ENCODE assay signal across 21 cellular contexts in the genomic region with DNA sequence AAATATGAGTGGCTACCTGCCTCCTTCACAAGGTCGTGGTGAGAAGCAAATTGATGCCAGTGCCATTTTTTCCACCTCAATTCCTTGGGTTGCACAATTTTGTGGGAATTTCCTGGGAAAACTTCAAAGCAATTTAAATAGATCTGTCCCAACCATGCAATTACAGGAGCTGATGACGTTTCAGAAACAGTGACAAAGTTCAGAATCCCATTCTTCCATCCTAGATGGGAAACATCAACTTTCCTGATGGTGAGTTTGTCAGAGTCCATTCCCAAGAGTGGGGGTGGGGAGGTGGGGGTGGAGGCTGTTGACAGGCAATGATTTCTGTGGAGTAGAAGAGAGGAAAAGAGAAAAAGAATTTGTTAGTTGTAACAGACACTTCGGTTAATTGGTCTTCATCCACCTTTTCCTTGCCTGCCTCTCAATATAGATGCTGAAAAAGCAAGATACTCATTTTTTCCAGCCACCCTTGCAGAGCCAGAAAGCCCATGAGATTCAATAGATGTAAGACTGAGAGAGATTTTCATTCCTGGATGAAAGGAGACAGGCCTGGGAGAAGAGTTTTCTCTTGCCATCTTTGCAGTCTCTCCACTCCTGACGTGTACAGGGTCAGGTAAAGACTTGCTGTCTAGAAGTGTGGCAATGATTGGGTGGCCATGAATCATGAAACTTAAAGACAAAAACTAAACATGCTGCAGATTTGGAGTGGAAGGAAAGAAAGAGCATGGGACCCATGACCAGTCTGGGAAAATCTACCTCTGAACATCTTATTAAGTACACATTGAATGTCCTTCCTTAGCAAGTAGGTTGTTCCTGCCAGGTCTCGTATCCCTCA. TPM values are rescaled to one million over a fixed set of nuclear protein-coding genes. Genes with fewer than 3 reads are reported as not detected.
A peak's percentile ranks its signal among the peaks of the same experiment; 100 is the strongest.
DNase-seq lines count a peak whose midpoint lies in the region; ATAC-seq and TF ChIP-seq lines count a peak whose summit lies in the region.
"Had no signal": no experiment of that assay in that cellular context is flagged by ENCODE, and none has a peak within 500 bp of the region (broad histone marks: within the 10 kb centered on the region; RNA-seq: fewer than 3 reads in every experiment).

No MANE protein-coding gene starts in this region.

- H3K27me3 ChIP-seq in HCT116 (ENCODE audit: insufficient read depth, low read length) (no peaks in the 10 kb centered on the region), Panc1 (ENCODE audit: control insufficient read depth, insufficient read depth, low read length) (no peaks in the 10 kb centered on the region), psoas muscle (ENCODE audit: insufficient read depth in 3 of 3, low read length in 2 of 3) (no peaks in the 10 kb centered on the region), aorta (ENCODE audit: control insufficient read depth in 1 of 2, insufficient read depth in 2 of 2, low read length in 1 of 2) (no peaks in the 10 kb centered on the region)
- H3K27me3 ChIP-seq: neural progenitor cell, tibial nerve had no signal

- RAD21 ChIA-PET in HCT116 (lab: Charles Lee; ENCODE audit: low non-redundant PET in 1 of 2, low total read pairs in 2 of 2, uncharacterized antibody in 2 of 2, unreplicated experiment in 2 of 2): no interaction called here

- H3K4me3 ChIP-seq in HCT116 (replicated peaks in 1 of 2; ENCODE audit: low read depth in 1 of 2, low read length in 2 of 2): peak overlapping the region in 1 of 2 experiments; percentile 23; a peak in 2 of 4 replicates
- H3K4me3 ChIP-seq in Panc1 (ENCODE audit: low read depth in 2 of 2, low read length in 2 of 2): no peak overlapping the region
- peak overlapping the region; percentile 52 for H3K4me3 ChIP-seq in psoas muscle
- no peak overlapping the region for H3K4me3 ChIP-seq in aorta (ENCODE audit: low read length in 2 of 2)
- H3K4me3 ChIP-seq: neural progenitor cell, tibial nerve had no signal

- ATAC-seq in HCT116 (peak; percentile 12; the same call in 1 of the 2 replicates), Panc1 (no peak), esophagus mucosa (peak; percentile 67), psoas muscle (no peak), aorta (ENCODE audit: low FRiP score) (no peak), HG02870 (IDR thresholded peaks at IDR 0.05; ENCODE audit: unreplicated experiment) (no peak)
- ATAC-seq: activated CD8-positive, alpha-beta T cell treated with anti-CD3 and anti-CD28 coated beads for 36 hours; stimulated activated naive B cell treated with anti-CD40 and anti-IgM and Interleukin-4, amounts not matched to agents 10 μg/mL and 1 μg/mL and 100 μg/mL, for 72 hours had no signal

- DNase-seq in HCT116 (ENCODE audit: low read depth, low spot score) (no peak), Panc1 (ENCODE audit: low read depth, low spot score) (no peak), psoas muscle (no peak), DMS79 (lab: John Stamatoyannopoulos, UW) (no peak), aorta (no peak), C1 segment of cervical spinal cord (lab: John Stamatoyannopoulos, UW) (no peak)
- DNase-seq: activated CD4-positive, CD25-positive, alpha-beta regulatory T cell; activated CD8-positive, alpha-beta T cell treated with anti-CD3 and anti-CD28 coated beads for 36 hours; activated naive CD4-positive, alpha-beta T cell treated with anti-CD3 and anti-CD28 coated beads for 36 hours; activated T-cell treated with anti-CD3 and anti-CD28 coated beads, Interleukin-2, amount 50 U/mL, for 24 hours; AML-193; left colon; NCI-H2171 treated with DMSO at 0.1 percent for 48 hours; retina; stimulated activated naive B cell treated with anti-CD40 and anti-IgM and Interleukin-4, amounts not matched to agents 10 μg/mL and 1 μg/mL and 100 μg/mL, for 72 hours; T-helper 9 cell had no signal

- intact Hi-C loops in HCT116 (cut with micrococcal nuclease): no loop called here
- intact Hi-C loops in Panc1 (cut with micrococcal nuclease; ENCODE audit: unreplicated experiment): no loop called here
- intact Hi-C loops in psoas muscle (cut with DNase I): loop anchor here in 1 of 2 donors (5.0 kb wide), 1 partner anchor 49 kb away; the partner anchor contains the start of gene SOCS6
- intact Hi-C loops in aorta (cut with DNase I): loop anchor here (5.0 to 10.0 kb wide), 2 partner anchors 86 to 89 kb away; no protein-coding TSS in a partner anchor

- POLR2A ChIA-PET in HCT116 (lab: Charles Lee): interaction anchor here (0.9 to 2.0 kb wide), 3 partner anchors 21 to 49 kb away, joined by 3 to 7 read pairs (median 3); no protein-coding TSS in a partner anchor
- POLR2A ChIA-PET in Panc1 (lab: Charles Lee): no interaction called here

- no peak for TF ChIP-seq POLR2A in HCT116 (IDR thresholded peaks at IDR 0.05; ENCODE audit: borderline replicate concordance, extremely low read depth, insufficient read depth, insufficient read length)

- CTCF ChIA-PET in HCT116 (lab: Charles Lee): no interaction called here
- CTCF ChIA-PET in Panc1 (lab: Charles Lee): no interaction called here

- H3K9ac ChIP-seq in HCT116 (ENCODE audit: low read length): peak overlapping the region; percentile 56
- H3K9ac ChIP-seq: neural progenitor cell had no signal

- H3K4me1 ChIP-seq in HCT116 (ENCODE audit: control insufficient read depth in 1 of 2, insufficient read depth in 2 of 2, low read length in 2 of 2): peaks cover 47 to 76% of the 10 kb centered on the region in 2 experiments
- peaks cover 8% of the 10 kb centered on the region for H3K4me1 ChIP-seq in Panc1 (ENCODE audit: control insufficient read depth, insufficient read depth, low read length)
- peaks cover 19% of the 10 kb centered on the region for H3K4me1 ChIP-seq in psoas muscle
- peaks cover 0 to 4% of the 10 kb centered on the region in 2 donors for H3K4me1 ChIP-seq in aorta (ENCODE audit: control insufficient read depth in 1 of 2, insufficient read depth in 2 of 2, low read length in 2 of 2)
- H3K4me1 ChIP-seq: neural progenitor cell had no signal

- H3K27ac ChIP-seq in HCT116 (ENCODE audit: low read depth, low read length): peak overlapping the region; percentile 84
- H3K27ac ChIP-seq in Panc1 (ENCODE audit: low read length): peak overlapping the region; percentile 69
- H3K27ac ChIP-seq in psoas muscle: peak overlapping the region; percentile 95
- H3K27ac ChIP-seq in aorta (ENCODE audit: low read depth in 1 of 2, low read length in 2 of 2): no peak overlapping the region
- H3K27ac ChIP-seq: neural progenitor cell, tibial nerve had no signal

- WGBS in psoas muscle, 3 donors: 77 to 91% (median 78%) methylated on average over 5 of the region's 5 CpGs
- 75 to 80% methylated on average over 5 of the region's 5 CpGs for WGBS in aorta, 2 donors

- no peak for TF ChIP-seq RAD21 in HCT116 (IDR thresholded peaks at IDR 0.05; ENCODE audit: low read depth)

- H3K36me3 ChIP-seq in HCT116 (ENCODE audit: control insufficient read depth in 1 of 2, insufficient read depth in 2 of 2, low read length in 2 of 2) (peaks cover 0 to 61% of the 10 kb centered on the region in 2 experiments; a peak in 2 of 4 replicates), Panc1 (ENCODE audit: control insufficient read depth, insufficient read depth, low read length) (peaks cover 2% of the 10 kb centered on the region; the same call in 1 of the 2 replicates), psoas muscle (ENCODE audit: insufficient read depth in 1 of 2, low read depth in 1 of 2) (peaks cover 0 to 5% of the 10 kb centered on the region in 2 donors), aorta (ENCODE audit: control insufficient read depth in 1 of 2, insufficient read depth in 2 of 2, low read length in 1 of 2) (no peaks in the 10 kb centered on the region)
- H3K36me3 ChIP-seq: neural progenitor cell had no signal

- H3K9me2 ChIP-seq in HCT116 (ENCODE audit: insufficient read depth): no peaks in the 10 kb centered on the region

- H4K20me1 ChIP-seq in HCT116 (ENCODE audit: insufficient read depth): no peaks in the 10 kb centered on the region

- H3K9me3 ChIP-seq in HCT116 (ENCODE audit: control insufficient read depth in 1 of 2, insufficient read depth in 1 of 2, low read depth in 1 of 2, low read length in 2 of 2): peaks cover 0 to 20% of the 10 kb centered on the region in 2 experiments; a peak in 2 of 4 replicates
- peaks cover 22% of the 10 kb centered on the region; the same call in 1 of the 2 replicates for H3K9me3 ChIP-seq in Panc1 (ENCODE audit: control insufficient read depth, insufficient read depth, low read depth, low read length)
- H3K9me3 ChIP-seq in psoas muscle: peaks cover 20% of the 10 kb centered on the region
- no peaks in the 10 kb centered on the region for H3K9me3 ChIP-seq in aorta (ENCODE audit: control insufficient read depth, low read length)

- no TSS peak for BruUV-seq in HCT116 (replicated peaks; lab: Mats Ljungman, UMichigan)
- no TSS peak for BruUV-seq in Panc1 (replicated peaks; lab: Mats Ljungman, UMichigan)

- in situ Hi-C loops in Panc1 (cut with HindIII; ENCODE audit: low pct_unique_long_range_greater_than_20kb, low sequenced_read_pairs): no loop called here

- no peak overlapping the region for H2AFZ ChIP-seq in HCT116 (ENCODE audit: low read depth, low read length, poor library complexity, severe bottlenecking)
- H2AFZ ChIP-seq: neural progenitor cell had no signal

- H3K4me2 ChIP-seq in HCT116 (ENCODE audit: low read length): peak overlapping the region; percentile 65
- H3K4me2 ChIP-seq: neural progenitor cell had no signal

- no peak for TF ChIP-seq CTCF in HCT116 (IDR thresholded peaks at IDR 0.05 in 2 of 3, conservative IDR thresholded peaks at IDR 0.05 in 1 of 3; ENCODE audit: borderline replicate concordance in 1 of 3, insufficient read depth in 1 of 3, low read depth in 2 of 3, low read length in 2 of 3)
- no peak for TF ChIP-seq CTCF in Panc1 (IDR thresholded peaks at IDR 0.05)
- TF ChIP-seq CTCF in psoas muscle (IDR thresholded peaks at IDR 0.05): no peak

- H3K79me2 ChIP-seq in HCT116 (ENCODE audit: insufficient read depth, low read length): peaks cover 27% of the 10 kb centered on the region

TF ChIP-seq in HCT116, 20 proteins besides CTCF, POLR2A, EP300 and RAD21 (continues in another document):
- TF ChIP-seq JUND (IDR thresholded peaks at IDR 0.05): no peak
- no peak for TF ChIP-seq TCF7L2 (IDR thresholded peaks at IDR 0.05; ENCODE audit: borderline replicate concordance, extremely low read depth, insufficient read depth, insufficient read length)

RNA-seq across cellular contexts. Expression of gene SOCS6, which starts 47.3 kb away (rescaled TPM):
- total RNA-seq in HCT116 (2021; ENCODE audit: unreplicated experiment): 53.4 TPM
- 27.7 and 27.8 TPM in 2 replicates for polyA plus RNA-seq in HCT116 (2012)
- 43.0 TPM for total RNA-seq in Panc1 (2021; ENCODE audit: unreplicated experiment)
- 22.7 TPM for polyA plus RNA-seq in Panc1 (2012; ENCODE audit: insufficient read length)
- 21.2 TPM for total RNA-seq in esophagus mucosa
- total RNA-seq in psoas muscle: 10 to 100 TPM; 19.1 to 30.2 (median 24.9) TPM
- 10 to 100 TPM in 1 of 3 donors, 1 to 10 TPM in 2; 7.3 to 13.8 (median 7.4) TPM for polyA plus RNA-seq in psoas muscle
- total RNA-seq in aorta: 10 to 100 TPM; 19.6 to 22.8 TPM
- 10 to 100 TPM in 1 of 2 donors, 1 to 10 TPM in 1; 5.9 to 11.4 TPM for polyA plus RNA-seq in aorta
- total RNA-seq: OCI-LY7 had no signal

Comparison
In these comparisons a context has a peak if more than half of its experiments do, and no peak if none do; other contexts are left out.
1. ATAC-seq: peak in HCT116 (single experiment) and esophagus mucosa (single experiment); none in Panc1 (single experiment), psoas muscle (0 of 4), aorta (single experiment) and HG02870 (single experiment).
2. H3K27ac ChIP-seq: peak in HCT116 (single experiment), Panc1 (single experiment) and psoas muscle (single experiment); none in aorta (0 of 2).
3. intact Hi-C loops: an anchor here in aorta (5.0 to 10.0 kb wide); none called in HCT116 and Panc1.